ENCODE assay signal across 15 cellular contexts in genomic region chr1:220336391-220337065, GRCh38.
DNase-seq lines count a peak whose midpoint lies in the region; ATAC-seq and TF ChIP-seq lines count a peak whose summit lies in the region.
"Had no signal": no experiment of that assay in that cellular context is flagged by ENCODE, and none has a peak within 500 bp of the region (broad histone marks: within the 10 kb centered on the region; RNA-seq: fewer than 3 reads in every experiment).

No MANE protein-coding gene starts in this region.

- H3K4me3 Mint-ChIP-seq in MCF 10A (ENCODE audit: unreplicated experiment) = peak overlapping the region; percentile 17
- H3K4me3 Mint-ChIP-seq in glutamatergic neuron (ENCODE audit: unreplicated experiment) = no peak overlapping the region
- no peak overlapping the region for H3K4me3 Mint-ChIP-seq in activated naive CD8-positive, alpha-beta T cell treated with anti-CD3 and anti-CD28 coated beads for 36 hours
- H3K4me3 Mint-ChIP-seq: activated naive CD8-positive, alpha-beta T cell treated with anti-CD3 and anti-CD28 coated beads, Interleukin-2, amount 10 ng/mL, durations not matched to agents 7 days and 5 days had no signal

- peak overlapping the region; percentile 84 for H3K27ac Mint-ChIP-seq in MCF 10A (ENCODE audit: low read depth, unreplicated experiment)
- H3K27ac Mint-ChIP-seq in glutamatergic neuron (ENCODE audit: unreplicated experiment) = peak overlapping the region; percentile 29
- no peak overlapping the region for H3K27ac Mint-ChIP-seq in activated naive CD8-positive, alpha-beta T cell treated with anti-CD3 and anti-CD28 coated beads for 36 hours
- H3K27ac Mint-ChIP-seq: activated naive CD8-positive, alpha-beta T cell treated with anti-CD3 and anti-CD28 coated beads, Interleukin-2, amount 10 ng/mL, durations not matched to agents 7 days and 5 days had no signal

- DNase-seq in MCF 10A (ENCODE audit: unreplicated experiment) (peak; percentile 90), breast epithelium (ENCODE audit: low spot score in 2 of 2) (no peak), WERI-Rb-1 (peak; percentile 85), glutamatergic neuron (no peak), NCI-H146 treated with DMSO at 0.1 percent for 48 hours (lab: John Stamatoyannopoulos, UW; ENCODE audit: unreplicated experiment) (no peak), LoVo (ENCODE audit: low spot score) (no peak)
- no peak for DNase-seq in activated naive CD8-positive, alpha-beta T cell treated with anti-CD3 and anti-CD28 coated beads for 36 hours
- DNase-seq: activated CD4-positive, alpha-beta T cell treated with anti-CD3 and anti-CD28 coated beads for 4 hours; activated naive CD8-positive, alpha-beta T cell treated with anti-CD3 and anti-CD28 coated beads, Interleukin-2, amount 10 ng/mL, durations not matched to agents 7 days and 5 days; BE2C; stimulated activated CD4-positive, alpha-beta T cell treated with anti-CD3 and anti-CD28 coated beads, Interleukin-4, amount 100 ng/mL, for 24 hours had no signal

- no peaks in the 10 kb centered on the region for H3K36me3 ChIP-seq in breast epithelium
- no peaks in the 10 kb centered on the region for H3K36me3 ChIP-seq in WERI-Rb-1
- H3K36me3 ChIP-seq: BE2C, stomach had no signal

- H3K36me3 Mint-ChIP-seq in MCF 10A (ENCODE audit: insufficient read depth, unreplicated experiment) (peaks cover 7% of the 10 kb centered on the region), glutamatergic neuron (ENCODE audit: unreplicated experiment) (peaks cover 4% of the 10 kb centered on the region)
- H3K36me3 Mint-ChIP-seq in activated naive CD8-positive, alpha-beta T cell treated with anti-CD3 and anti-CD28 coated beads for 36 hours = no peaks in the 10 kb centered on the region
- H3K36me3 Mint-ChIP-seq: activated naive CD8-positive, alpha-beta T cell treated with anti-CD3 and anti-CD28 coated beads, Interleukin-2, amount 10 ng/mL, durations not matched to agents 7 days and 5 days had no signal

- no TSS peak for BruUV-seq in MCF 10A (replicated peaks; lab: Mats Ljungman, UMichigan)

- ATAC-seq in HG02852 (IDR thresholded peaks at IDR 0.05; ENCODE audit: unreplicated experiment) = no peak

- H3K9me3 Mint-ChIP-seq in MCF 10A (ENCODE audit: unreplicated experiment) = no peaks in the 10 kb centered on the region
- no peaks in the 10 kb centered on the region for H3K9me3 Mint-ChIP-seq in glutamatergic neuron (ENCODE audit: unreplicated experiment)
- no peaks in the 10 kb centered on the region for H3K9me3 Mint-ChIP-seq in activated naive CD8-positive, alpha-beta T cell treated with anti-CD3 and anti-CD28 coated beads for 36 hours
- H3K9me3 Mint-ChIP-seq: activated naive CD8-positive, alpha-beta T cell treated with anti-CD3 and anti-CD28 coated beads, Interleukin-2, amount 10 ng/mL, durations not matched to agents 7 days and 5 days had no signal

- intact Hi-C loops in MCF 10A (cut with micrococcal nuclease) (loop anchor here (1.0 to 2.0 kb wide), 3 partner anchors 34 to 40 kb away; no protein-coding TSS in a partner anchor), breast epithelium (cut with DNase I; ENCODE audit: low total_unique reads) (no loop called here)

- no peaks in the 10 kb centered on the region for H3K27me3 ChIP-seq in breast epithelium
- no peaks in the 10 kb centered on the region for H3K27me3 ChIP-seq in WERI-Rb-1 (ENCODE audit: insufficient read depth, low read depth, severe bottlenecking)
- H3K27me3 ChIP-seq: BE2C, stomach had no signal

- no peaks in the 10 kb centered on the region for H3K9me3 ChIP-seq in breast epithelium
- H3K9me3 ChIP-seq in WERI-Rb-1 (ENCODE audit: severe bottlenecking) = no peaks in the 10 kb centered on the region
- H3K9me3 ChIP-seq: BE2C, stomach had no signal

- TF ChIP-seq POLR2A in breast epithelium (IDR thresholded peaks at IDR 0.05) = no peak

- no peak overlapping the region for H3K27ac ChIP-seq in breast epithelium
- H3K27ac ChIP-seq in WERI-Rb-1 = peak overlapping the region; percentile 85
- H3K27ac ChIP-seq: coronary artery, stomach had no signal

- H3K4me1 Mint-ChIP-seq in MCF 10A (ENCODE audit: insufficient read depth, unreplicated experiment) (peaks cover 32% of the 10 kb centered on the region), glutamatergic neuron (ENCODE audit: low read depth, unreplicated experiment) (peaks cover 3% of the 10 kb centered on the region)
- H3K4me1 Mint-ChIP-seq in activated naive CD8-positive, alpha-beta T cell treated with anti-CD3 and anti-CD28 coated beads for 36 hours = no peaks in the 10 kb centered on the region
- H3K4me1 Mint-ChIP-seq: activated naive CD8-positive, alpha-beta T cell treated with anti-CD3 and anti-CD28 coated beads, Interleukin-2, amount 10 ng/mL, durations not matched to agents 7 days and 5 days had no signal

- CTCF ChIA-PET in MCF 10A (lab: Yijun Ruan, JAX) = interaction anchor here (0.5 to 4.8 kb wide), 19 partner anchors 9 to 397 kb away, joined by 3 to 37 read pairs (median 4); no protein-coding TSS in a partner anchor

- H3K27me3 Mint-ChIP-seq in MCF 10A (ENCODE audit: insufficient read depth, unreplicated experiment) = no peaks in the 10 kb centered on the region
- H3K27me3 Mint-ChIP-seq in glutamatergic neuron (ENCODE audit: unreplicated experiment) = no peaks in the 10 kb centered on the region
- H3K27me3 Mint-ChIP-seq in activated naive CD8-positive, alpha-beta T cell treated with anti-CD3 and anti-CD28 coated beads for 36 hours = no peaks in the 10 kb centered on the region
- H3K27me3 Mint-ChIP-seq: activated naive CD8-positive, alpha-beta T cell treated with anti-CD3 and anti-CD28 coated beads, Interleukin-2, amount 10 ng/mL, durations not matched to agents 7 days and 5 days had no signal

- POLR2A ChIA-PET in MCF 10A (lab: Yijun Ruan, JAX) = interaction anchor here (0.7 to 5.3 kb wide), 29 partner anchors 8 to 222 kb away, joined by 3 to 75 read pairs (median 6); partner anchors contain the start of gene RAB3GAP2

- no peaks in the 10 kb centered on the region for H3K4me1 ChIP-seq in breast epithelium
- H3K4me1 ChIP-seq: BE2C, stomach had no signal

- no peak for TF ChIP-seq CTCF in MCF 10A (IDR thresholded peaks at IDR 0.05; ENCODE audit: unreplicated experiment)
- TF ChIP-seq CTCF in breast epithelium (IDR thresholded peaks at IDR 0.05) = no peak
- no peak for TF ChIP-seq CTCF in WERI-Rb-1 (IDR thresholded peaks at IDR 0.05; ENCODE audit: low read depth, low read length)
- no peak for TF ChIP-seq CTCF in glutamatergic neuron (IDR thresholded peaks at IDR 0.05; ENCODE audit: partially characterized antibody, unreplicated experiment)

- H3K4me3 ChIP-seq in breast epithelium (no peak overlapping the region), WERI-Rb-1 (ENCODE audit: low read depth, low read length) (no peak overlapping the region)
- H3K4me3 ChIP-seq: coronary artery, lung, stomach had no signal

Comparison
In these comparisons a context has a peak if more than half of its experiments do, and no peak if none do; other contexts are left out.
1. DNase-seq: peak in MCF 10A (single experiment) and WERI-Rb-1 (single experiment); none in breast epithelium (0 of 2), glutamatergic neuron (single experiment), NCI-H146 treated with DMSO at 0.1 percent for 48 hours (single experiment), LoVo (single experiment) and activated naive CD8-positive, alpha-beta T cell treated with anti-CD3 and anti-CD28 coated beads for 36 hours (single experiment).